14 cellular contexts compared by ENCODE assay signal in genomic region chr4:108384544-108384943, GRCh38.
"Had no signal": no experiment of that assay in that cellular context is flagged by ENCODE, and none has a peak within 500 bp of the region (broad histone marks: within the 10 kb centered on the region; RNA-seq: fewer than 3 reads in every experiment).

No MANE protein-coding gene starts in this region.

- H3K4me3 ChIP-seq: body of pancreas, pancreas, thoracic aorta had no signal

- H3K36me3 ChIP-seq: pancreas, thoracic aorta had no signal

- H3K27me3 ChIP-seq: body of pancreas, pancreas had no signal

- H3K9me3 ChIP-seq: body of pancreas, pancreas, thoracic aorta had no signal

- DNase-seq: activated CD4-positive, alpha-beta T cell treated with anti-CD3 and anti-CD28 coated beads for 4 hours; activated CD8-positive, alpha-beta T cell treated with anti-CD3 and anti-CD28 coated beads, Interleukin-2, amount 10 ng/mL, durations not matched to agents 7 days and 5 days; activated naive CD4-positive, alpha-beta T cell treated with anti-CD3 and anti-CD28 coated beads, Interleukin-2, amount 50 U/mL, for 16 hours; amniotic stem cell; body of pancreas; cortex of kidney; effector CD8-positive, alpha-beta T cell; kidney; pancreas; retina; stimulated activated CD4-positive, alpha-beta T cell treated with anti-CD3 and anti-CD28 coated beads, Interleukin-4, amount 100 ng/mL, for 4 hours; stimulated activated naive CD8-positive, alpha-beta T cell treated with anti-CD3 and anti-CD28 coated beads, Interleukin-15, amount 100 ng/mL, for 72 hours had no signal

- ATAC-seq: activated CD8-positive, alpha-beta T cell treated with anti-CD3 and anti-CD28 coated beads, Interleukin-2, amount 10 ng/mL, durations not matched to agents 7 days and 5 days; activated T-helper 17 cell treated with anti-CD3 and anti-CD28 coated beads, Interleukin-2, amount 50 U/mL, for 72 hours; body of pancreas; pancreas; stimulated activated naive CD8-positive, alpha-beta T cell treated with anti-CD3 and anti-CD28 coated beads, Interleukin-15, amount 100 ng/mL, for 72 hours had no signal

- H3K4me1 ChIP-seq: body of pancreas, pancreas had no signal

- H3K27ac ChIP-seq: body of pancreas, pancreas, thoracic aorta had no signal
